In the genomic region with DNA sequence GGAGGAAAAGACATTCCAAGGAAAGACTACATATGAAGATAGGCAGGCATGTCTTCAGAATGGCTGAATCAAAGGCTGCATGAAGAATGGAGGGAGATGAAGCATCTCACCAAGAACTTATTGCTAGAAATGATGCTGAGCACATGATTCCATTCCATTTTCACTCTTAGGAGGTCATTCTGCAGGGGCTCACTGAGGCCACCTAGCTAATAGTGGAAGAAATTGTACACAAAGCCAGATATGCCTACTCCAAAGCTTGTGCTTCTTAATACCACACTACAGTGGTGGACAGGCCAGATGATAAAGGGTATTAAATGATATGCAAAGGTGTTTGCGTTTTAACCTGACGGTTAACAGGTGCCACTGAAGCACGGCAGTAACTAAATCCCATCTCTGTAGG, we compare ENCODE assay signal across 11 cellular contexts. TPM values are rescaled to one million over a fixed set of nuclear protein-coding genes. Genes with fewer than 3 reads are reported as not detected.
A peak's percentile ranks its signal among the peaks of the same experiment; 100 is the strongest.
DNase-seq lines count a peak whose midpoint lies in the region; ATAC-seq and TF ChIP-seq lines count a peak whose summit lies in the region.
"Had no signal": no experiment of that assay in that cellular context is flagged by ENCODE, and none has a peak within 500 bp of the region (broad histone marks: within the 10 kb centered on the region; RNA-seq: fewer than 3 reads in every experiment).

No MANE protein-coding gene starts in this region.

- DNase-seq in HCT116 (ENCODE audit: low read depth, low spot score) (no peak), inferior parietal cortex (ENCODE audit: extremely low spot score) (peak; percentile 22), amygdala (lab: John Stamatoyannopoulos, UW) (no peak), COR-L47 (lab: John Stamatoyannopoulos, UW) (no peak), glomerular visceral epithelial cell (ENCODE audit: extremely low spot score) (no peak), hippocampal formation (lab: John Stamatoyannopoulos, UW) (no peak)
- DNase-seq: ovary had no signal

- H3K4me1 ChIP-seq in HCT116 (ENCODE audit: control insufficient read depth in 1 of 2, insufficient read depth in 2 of 2, low read length in 2 of 2) = 0 out of 4 replicates have a peak, but pooled peaks cover 0 to under 1% of the 10 kb centered on the region in 2 experiments
- H3K4me1 ChIP-seq: SJSA1 had no signal

- RAD21 ChIA-PET in HCT116 (lab: Charles Lee; ENCODE audit: low non-redundant PET in 1 of 2, low total read pairs in 2 of 2, uncharacterized antibody in 2 of 2, unreplicated experiment in 2 of 2) = interaction anchor here in 1 of 2 experiments (1.0 kb wide), 1 partner anchor 46 kb away, joined by 3 read pairs; no protein-coding TSS in a partner anchor

- H3K9ac ChIP-seq in HCT116 (ENCODE audit: low read length) = no peak overlapping the region

- peak; percentile 24; the same call in 1 of the 2 replicates for TF ChIP-seq RAD21 in HCT116 (IDR thresholded peaks at IDR 0.05; ENCODE audit: low read depth)

- no TSS peak for BruUV-seq in HCT116 (replicated peaks; lab: Mats Ljungman, UMichigan)

- no peaks in the 10 kb centered on the region for H3K9me3 ChIP-seq in HCT116 (ENCODE audit: control insufficient read depth in 1 of 2, insufficient read depth in 1 of 2, low read depth in 1 of 2, low read length in 2 of 2)
- H3K9me3 ChIP-seq: ovary, SJSA1 had no signal

- no peaks in the 10 kb centered on the region for H4K20me1 ChIP-seq in HCT116 (ENCODE audit: insufficient read depth)

- TF ChIP-seq CTCF in C4-2B (conservative IDR thresholded peaks at IDR 0.05) = peak; percentile 48
- peak in 2 of 3 experiments; percentile 48 to 57; a peak in 4 of 6 replicates for TF ChIP-seq CTCF in HCT116 (IDR thresholded peaks at IDR 0.05 in 2 of 3, conservative IDR thresholded peaks at IDR 0.05 in 1 of 3; ENCODE audit: borderline replicate concordance in 1 of 3, insufficient read depth in 1 of 3, low read depth in 2 of 3, low read length in 2 of 3)
- TF ChIP-seq CTCF in WI38 (IDR thresholded peaks at IDR 0.05; ENCODE audit: low read depth, low read length) = peak; percentile 39; the same call in 1 of the 2 replicates

- H3K9me2 ChIP-seq in HCT116 (ENCODE audit: insufficient read depth) = no peaks in the 10 kb centered on the region

- no peaks in the 10 kb centered on the region for H3K27me3 ChIP-seq in HCT116 (ENCODE audit: insufficient read depth, low read length)
- H3K27me3 ChIP-seq: ovary, SJSA1 had no signal

- no peak overlapping the region for H2AFZ ChIP-seq in HCT116 (ENCODE audit: low read depth, low read length, poor library complexity, severe bottlenecking)

- ATAC-seq in HCT116 = peak; percentile 85

- no peak overlapping the region for H3K27ac ChIP-seq in C4-2B
- H3K27ac ChIP-seq in HCT116 (ENCODE audit: low read depth, low read length) = no peak overlapping the region
- H3K27ac ChIP-seq: ovary, SJSA1 had no signal

- H3K4me3 ChIP-seq in HCT116 (replicated peaks in 1 of 2; ENCODE audit: low read depth in 1 of 2, low read length in 2 of 2) (no peak overlapping the region), WI38 (ENCODE audit: low read depth, low read length) (no peak overlapping the region)
- H3K4me3 ChIP-seq: ovary, SJSA1 had no signal

- no peak for TF ChIP-seq POLR2A in HCT116 (IDR thresholded peaks at IDR 0.05; ENCODE audit: borderline replicate concordance, extremely low read depth, insufficient read depth, insufficient read length)

- intact Hi-C loops in HCT116 (cut with micrococcal nuclease) = no loop called here

- H3K4me2 ChIP-seq in HCT116 (ENCODE audit: low read length) = no peak overlapping the region

- CTCF ChIA-PET in HCT116 (lab: Charles Lee) = interaction anchor here (0.8 to 2.0 kb wide), 7 partner anchors 14 to 147 kb away, joined by 3 to 11 read pairs (median 4); partner anchors contain the start of genes MORN5, MRRF, NDUFA8 and RBM18

- peaks cover 31 to 32% of the 10 kb centered on the region in 2 experiments; a peak in 3 of 4 replicates for H3K36me3 ChIP-seq in HCT116 (ENCODE audit: control insufficient read depth in 1 of 2, insufficient read depth in 2 of 2, low read length in 2 of 2)
- H3K36me3 ChIP-seq: ovary had no signal

- POLR2A ChIA-PET in HCT116 (lab: Charles Lee) = no interaction called here

- peaks cover 12% of the 10 kb centered on the region for H3K79me2 ChIP-seq in HCT116 (ENCODE audit: insufficient read depth, low read length)

TF ChIP-seq in HCT116, 20 proteins besides CTCF, POLR2A, EP300 and RAD21:
- TF ChIP-seq EZH2 (IDR thresholded peaks at IDR 0.05) = no peak
- TF ChIP-seq EGR1 (IDR thresholded peaks at IDR 0.05; ENCODE audit: low read depth) = no peak
- no peak for TF ChIP-seq POLR2AphosphoS5 (IDR thresholded peaks at IDR 0.05; ENCODE audit: low read depth, low read length)
- TF ChIP-seq JUND (IDR thresholded peaks at IDR 0.05) = no peak
- no peak for TF ChIP-seq SRF (IDR thresholded peaks at IDR 0.05; ENCODE audit: low read depth)
- TF ChIP-seq REST (IDR thresholded peaks at IDR 0.05; ENCODE audit: low read depth) = no peak
- no peak for TF ChIP-seq CEBPB (IDR thresholded peaks at IDR 0.05; ENCODE audit: low read depth)
- TF ChIP-seq EZH2phosphoT487 (IDR thresholded peaks at IDR 0.05; ENCODE audit: borderline replicate concordance) = no peak
- TF ChIP-seq MAX (IDR thresholded peaks at IDR 0.05) = no peak

RNA-seq across cellular contexts. Expression of gene NDUFA8, which starts 14.7 kb away (rescaled TPM):
- 84.5 TPM for total RNA-seq in HCT116 (2021; ENCODE audit: unreplicated experiment)
- polyA plus RNA-seq in HCT116 (2012) = 94.5 and 120 TPM in 2 replicates

RNA-seq across cellular contexts. Expression of gene MORN5, which starts 14.9 kb away (rescaled TPM):
- total RNA-seq in HCT116 (2021; ENCODE audit: unreplicated experiment) = not detected
- polyA plus RNA-seq in HCT116 (2012) = 0.88 TPM in 1 of 2 replicates, not detected in the other
- total RNA-seq: M059J, SJSA1 had no signal

RNA-seq across cellular contexts. Expression of gene TTLL11, which starts 51.7 kb away (rescaled TPM):
- total RNA-seq in HCT116 (2021; ENCODE audit: unreplicated experiment) = 2.2 TPM
- polyA plus RNA-seq in HCT116 (2012) = 1.3 and 1.4 TPM in 2 replicates
